ENCODE assay signal across 13 cellular contexts in the genomic region with DNA sequence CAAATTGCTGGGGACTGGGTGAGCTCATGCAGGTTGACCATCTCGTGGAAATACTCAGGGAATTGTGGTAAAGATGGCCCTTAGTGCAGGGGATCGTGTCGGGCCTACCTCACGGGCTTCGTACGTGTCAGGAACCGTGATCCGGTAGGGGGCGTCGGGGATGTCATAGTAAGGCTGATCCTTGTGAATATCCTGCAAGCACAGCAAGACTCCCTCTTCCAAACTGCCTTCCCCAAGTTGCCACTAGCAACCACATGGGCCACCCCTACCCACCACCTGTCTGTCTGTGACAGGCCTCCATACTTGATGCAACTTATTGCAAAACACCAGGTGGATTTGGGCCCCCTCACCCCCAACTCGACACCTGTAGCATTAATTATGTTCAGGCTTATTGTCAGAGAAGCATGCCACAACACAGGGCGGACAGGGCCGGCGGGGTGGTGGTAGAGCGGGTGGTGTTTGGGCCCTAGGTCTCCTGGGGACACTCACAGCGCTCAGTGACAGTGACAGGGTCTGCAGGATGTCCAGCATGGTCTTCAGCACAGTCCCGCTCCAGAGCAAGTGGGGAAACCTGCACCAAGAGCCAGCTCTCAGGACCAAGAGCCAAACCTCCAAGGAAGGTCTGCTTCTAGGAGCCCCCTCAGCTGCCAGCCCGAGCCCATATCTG. TPM values are rescaled to one million over a fixed set of nuclear protein-coding genes. Genes with fewer than 3 reads are reported as not detected.
DNase-seq lines count a peak whose midpoint lies in the region; ATAC-seq and TF ChIP-seq lines count a peak whose summit lies in the region.
"Had no signal": no experiment of that assay in that cellular context is flagged by ENCODE, and none has a peak within 500 bp of the region (broad histone marks: within the 10 kb centered on the region; RNA-seq: fewer than 3 reads in every experiment).

No MANE protein-coding gene starts in this region.

- H3K9me3 ChIP-seq in SJSA1 (replicated peaks) (no peaks in the 10 kb centered on the region), gastroesophageal sphincter (no peaks in the 10 kb centered on the region), psoas muscle (no peaks in the 10 kb centered on the region), PC-9 (ENCODE audit: insufficient read depth, low read depth) (no peaks in the 10 kb centered on the region), esophagus squamous epithelium (no peaks in the 10 kb centered on the region), stomach (no peaks in the 10 kb centered on the region)
- H3K9me3 ChIP-seq: breast epithelium, HAP-1, right lobe of liver had no signal

- H3K27ac ChIP-seq in SJSA1 (peak overlapping the region; percentile 0; the same call in 1 of the 2 replicates), gastroesophageal sphincter (peak overlapping the region in 3 of 4 donors; percentile 43 to 75 (median 71)), psoas muscle (peak overlapping the region; percentile 62), PC-9 (no peak overlapping the region), esophagus squamous epithelium (no peak overlapping the region), stomach (no peak overlapping the region)
- H3K27ac ChIP-seq: right lobe of liver had no signal

- H3K27me3 ChIP-seq in H7 (ENCODE audit: control insufficient read depth, insufficient read depth, low read length) = no peaks in the 10 kb centered on the region
- no peaks in the 10 kb centered on the region for H3K27me3 ChIP-seq in SJSA1 (replicated peaks)
- H3K27me3 ChIP-seq in gastroesophageal sphincter = no peaks in the 10 kb centered on the region
- no peaks in the 10 kb centered on the region for H3K27me3 ChIP-seq in psoas muscle (ENCODE audit: insufficient read depth in 3 of 3, low read length in 2 of 3)
- H3K27me3 ChIP-seq in PC-9 (ENCODE audit: insufficient read depth, low read depth) = no peaks in the 10 kb centered on the region
- no peaks in the 10 kb centered on the region for H3K27me3 ChIP-seq in esophagus squamous epithelium
- H3K27me3 ChIP-seq in stomach = no peaks in the 10 kb centered on the region
- H3K27me3 ChIP-seq: breast epithelium, right lobe of liver had no signal

- no peaks in the 10 kb centered on the region for H3F3A ChIP-seq in PC-9 (ENCODE audit: insufficient read depth, low read depth)

- CTCF ChIA-PET in PC-9 (lab: Charles Lee) = no interaction called here

- H3K9me2 ChIP-seq in PC-9 (ENCODE audit: insufficient read depth) = no peaks in the 10 kb centered on the region

- H3K79me2 ChIP-seq in PC-9 (ENCODE audit: low read depth) = no peaks in the 10 kb centered on the region

- 50 to 83% methylated on average over 1 to 9 of the region's 18 CpGs for WGBS in gastroesophageal sphincter (ENCODE audit: low coverage in 1 of 2), 2 donors
- WGBS in psoas muscle, 3 donors = 90 to 94% (median 93%) methylated on average over 18 of the region's 18 CpGs
- 80 to 89% methylated on average over 1 to 16 of the region's 18 CpGs for WGBS in esophagus squamous epithelium, 2 donors
- WGBS in stomach, 5 donors = 90 to 93% (median 93%) methylated on average over 12 to 18 of the region's 18 CpGs

- POLR2A ChIA-PET in PC-9 (lab: Charles Lee; ENCODE audit: unreplicated experiment) = no interaction called here

- no TSS peak for BruUV-seq in PC-9 (replicated peaks; lab: Mats Ljungman, UMichigan)

- H3K4me2 ChIP-seq in PC-9 = no peak overlapping the region

- DNase-seq in H7 (peak; percentile 83), SJSA1 (ENCODE audit: low read depth in 1 of 2, low spot score in 2 of 2) (no peak), psoas muscle (no peak), PC-9 (no peak), esophagus squamous epithelium (lab: John Stamatoyannopoulos, UW) (no peak), GM03348 (ENCODE audit: low spot score) (no peak), stomach (no peak)
- DNase-seq: COR-L47 had no signal

- H3K4me1 ChIP-seq in SJSA1 (replicated peaks) (peaks cover 18% of the 10 kb centered on the region), gastroesophageal sphincter (peaks cover 0 to 38% (median 12%) of the 10 kb centered on the region in 3 donors), psoas muscle (peaks cover 13% of the 10 kb centered on the region), PC-9 (replicated peaks; ENCODE audit: insufficient read depth) (no peaks in the 10 kb centered on the region), esophagus squamous epithelium (peaks cover 8 to 34% (median 11%) of the 10 kb centered on the region in 3 donors), stomach (peaks cover 0 to 31% (median 8%) of the 10 kb centered on the region in 4 donors)
- H3K4me1 ChIP-seq: HAP-1, right lobe of liver had no signal

- no peak for TF ChIP-seq POLR2A in gastroesophageal sphincter (IDR thresholded peaks at IDR 0.05)
- TF ChIP-seq POLR2A in esophagus squamous epithelium (IDR thresholded peaks at IDR 0.05) = no peak
- TF ChIP-seq POLR2A in stomach (IDR thresholded peaks at IDR 0.05) = no peak

- H3K4me3 ChIP-seq in H7 (ENCODE audit: insufficient read depth, low read depth, low read length) (no peak overlapping the region), SJSA1 (no peak overlapping the region), gastroesophageal sphincter (no peak overlapping the region), psoas muscle (no peak overlapping the region), PC-9 (no peak overlapping the region), esophagus squamous epithelium (no peak overlapping the region), stomach (no peak overlapping the region)
- H3K4me3 ChIP-seq: breast epithelium, HAP-1, right lobe of liver had no signal

- ATAC-seq in gastroesophageal sphincter = no peak
- peak in 3 of 4 donors; percentile 5 to 10 (median 9) for ATAC-seq in psoas muscle

- no peak for TF ChIP-seq CTCF in gastroesophageal sphincter (IDR thresholded peaks at IDR 0.05)
- TF ChIP-seq CTCF in psoas muscle (IDR thresholded peaks at IDR 0.05) = no peak
- TF ChIP-seq CTCF in PC-9 (conservative IDR thresholded peaks at IDR 0.05) = no peak
- no peak for TF ChIP-seq CTCF in esophagus squamous epithelium (IDR thresholded peaks at IDR 0.05)
- TF ChIP-seq CTCF in stomach (IDR thresholded peaks at IDR 0.05) = no peak

- intact Hi-C loops in psoas muscle (cut with DNase I) (no loop called here), PC-9 (cut with micrococcal nuclease; ENCODE audit: unreplicated experiment) (no loop called here), esophagus squamous epithelium (cut with DNase I) (no loop called here), stomach (cut with DNase I; ENCODE audit: low total_unique reads) (no loop called here)

- H3K36me3 ChIP-seq in H7 (replicated peaks; ENCODE audit: control insufficient read depth, insufficient read depth, low read length) = no peaks in the 10 kb centered on the region; the same call in 1 of the 2 replicates
- peaks cover 47% of the 10 kb centered on the region for H3K36me3 ChIP-seq in SJSA1
- peaks cover 0 to 90% of the 10 kb centered on the region in 2 donors for H3K36me3 ChIP-seq in gastroesophageal sphincter
- H3K36me3 ChIP-seq in psoas muscle (ENCODE audit: insufficient read depth in 1 of 2, low read depth in 1 of 2) = peaks cover 0 to 68% of the 10 kb centered on the region in 2 donors
- H3K36me3 ChIP-seq in PC-9 (ENCODE audit: low read depth) = no peaks in the 10 kb centered on the region
- peaks cover 11 to 94% (median 22%) of the 10 kb centered on the region in 3 donors for H3K36me3 ChIP-seq in esophagus squamous epithelium
- peaks cover 46 to 94% (median 85%) of the 10 kb centered on the region in 4 donors for H3K36me3 ChIP-seq in stomach
- H3K36me3 ChIP-seq: breast epithelium had no signal

- TF ChIP-seq EP300 in gastroesophageal sphincter (IDR thresholded peaks at IDR 0.05) (no peak), stomach (IDR thresholded peaks at IDR 0.05) (no peak)

- no peaks in the 10 kb centered on the region for H4K20me1 ChIP-seq in PC-9 (ENCODE audit: insufficient read depth)

- H2AFZ ChIP-seq in PC-9 = no peak overlapping the region

RNA-seq across cellular contexts. Expression of a gene that starts 22.6 kb away (rescaled TPM):
- total RNA-seq in H7 (2014; rRNA removed; shearing (Covaris generic)) = 0.07 TPM in 1 of 2 replicates, not detected in the other
- not detected in 2 replicates for total RNA-seq in SJSA1 (2014; rRNA removed; shearing (Covaris generic))
- under 1 TPM in 1 of 4 donors, not detected in 3; 0.15 TPM for total RNA-seq in gastroesophageal sphincter
- not detected for total RNA-seq in psoas muscle
- under 1 TPM; 0.03 to 0.12 (median 0.07) TPM for polyA plus RNA-seq in psoas muscle
- total RNA-seq in PC-9 (2021) = not detected in 2 replicates
- under 1 TPM in 2 of 4 donors, not detected in 2; 0.38 to 0.42 TPM for total RNA-seq in esophagus squamous epithelium
- under 1 TPM in 1 of 5 donors, not detected in 4; 0.55 TPM for total RNA-seq in stomach
- under 1 TPM in 2 of 3 donors, not detected in 1; 0.10 to 0.46 TPM for polyA plus RNA-seq in stomach
- total RNA-seq: epithelial cell of proximal tubule had no signal

Comparison
In these comparisons a context has a peak if more than half of its experiments do, and no peak if none do; other contexts are left out.
1. H3K27ac ChIP-seq: peak in SJSA1 (single experiment), gastroesophageal sphincter (3 of 4) and psoas muscle (single experiment); none in PC-9 (single experiment), esophagus squamous epithelium (0 of 4) and stomach (0 of 5).